Comparison of ENCODE assay signal across 8 cellular contexts in genomic region chr7:41979834-41980307, GRCh38.
DNase-seq lines count a peak whose midpoint lies in the region; ATAC-seq and TF ChIP-seq lines count a peak whose summit lies in the region.

No MANE protein-coding gene starts in this region.

- no TSS peak for BruUV-seq in Panc1 (replicated peaks; lab: Mats Ljungman, UMichigan)

- 0 out of 2 replicates have a peak, but pooled peaks cover 4% of the 10 kb centered on the region for H3K4me1 ChIP-seq in Panc1 (ENCODE audit: control insufficient read depth, insufficient read depth, low read length)

- no peak overlapping the region for H3K27ac ChIP-seq in Panc1 (ENCODE audit: low read length)

- H3K36me3 ChIP-seq in Panc1 (ENCODE audit: control insufficient read depth, insufficient read depth, low read length): no peaks in the 10 kb centered on the region

- intact Hi-C loops in Panc1 (cut with micrococcal nuclease; ENCODE audit: unreplicated experiment) (loop anchor here (5.0 to 10.0 kb wide), 3 partner anchors 207 to 865 kb away; no protein-coding TSS in a partner anchor), posterior vena cava (cut with DNase I) (no loop called here)

- POLR2A ChIA-PET in Panc1 (lab: Charles Lee): no interaction called here

- H3K27me3 ChIP-seq in Panc1 (ENCODE audit: control insufficient read depth, insufficient read depth, low read length): no peaks in the 10 kb centered on the region

- in situ Hi-C loops in Panc1 (cut with HindIII; ENCODE audit: low pct_unique_long_range_greater_than_20kb, low sequenced_read_pairs): no loop called here

- CTCF ChIA-PET in Panc1 (lab: Charles Lee): interaction anchor here (0.5 to 1.1 kb wide), 3 partner anchors 173 to 863 kb away, joined by 3 to 4 read pairs (median 3); no protein-coding TSS in a partner anchor

- no peak overlapping the region for H3K4me3 ChIP-seq in Panc1 (ENCODE audit: low read depth in 2 of 2, low read length in 2 of 2)

- ATAC-seq in Panc1 (peak; percentile 71; the same call in 1 of the 2 replicates), GM21717 (IDR thresholded peaks at IDR 0.05; ENCODE audit: unreplicated experiment) (no peak), GM18498 (IDR thresholded peaks at IDR 0.05; ENCODE audit: unreplicated experiment) (no peak)

- peak; percentile 5 for DNase-seq in activated CD4-positive, alpha-beta T cell treated with anti-CD3 and anti-CD28 coated beads for 48 hours
- DNase-seq in activated CD4-positive, alpha-beta T cell treated with anti-CD3 and anti-CD28 coated beads for 4 hours: no peak
- DNase-seq in Panc1 (ENCODE audit: low read depth, low spot score) (no peak), fibroblast of the conjunctiva (ENCODE audit: low read depth) (peak; percentile 52), retina (peak; percentile 53), posterior vena cava (ENCODE audit: low spot score) (no peak)

- peak; percentile 89 for TF ChIP-seq CTCF in Panc1 (IDR thresholded peaks at IDR 0.05)

- H3K9me3 ChIP-seq in Panc1 (ENCODE audit: control insufficient read depth, insufficient read depth, low read depth, low read length): no peaks in the 10 kb centered on the region

Comparison
In these comparisons a context has a peak if more than half of its experiments do, and no peak if none do; other contexts are left out.
1. DNase-seq: peak in activated CD4-positive, alpha-beta T cell treated with anti-CD3 and anti-CD28 coated beads for 48 hours (single experiment), fibroblast of the conjunctiva (single experiment) and retina (single experiment); none in activated CD4-positive, alpha-beta T cell treated with anti-CD3 and anti-CD28 coated beads for 4 hours (0 of 2), Panc1 (single experiment) and posterior vena cava (single experiment).